Comparison of ENCODE assay signal across 8 cellular contexts in genomic region chr19:43754562-43755255, GRCh38. TPM values are rescaled to one million over a fixed set of nuclear protein-coding genes. Genes with fewer than 3 reads are reported as not detected.
DNase-seq lines count a peak whose midpoint lies in the region; ATAC-seq and TF ChIP-seq lines count a peak whose summit lies in the region.

SMG9 (minus strand) TSS chr19:43754962; CDS start chr19:43750741, 4,221 bp downstream.

- H3K9me3 ChIP-seq in upper lobe of left lung, result no peaks in the 10 kb centered on the region

- H3K4me3 ChIP-seq in upper lobe of left lung, result peak within 1 kb of the TSS; percentile 62 to 81 (median 68)

- TF ChIP-seq EP300 in upper lobe of left lung (IDR thresholded peaks at IDR 0.05), result peak in 1 of 4 donors; percentile 3

- H3K27me3 ChIP-seq in upper lobe of left lung, result no peaks in the 10 kb centered on the region

- DNase-seq in GM13977 (ENCODE audit: low spot score), result peak; percentile 93
- peak; percentile 95 for DNase-seq in NCI-H1694 (lab: John Stamatoyannopoulos, UW)
- DNase-seq in amniotic epithelial cell (ENCODE audit: low read depth), result peak; percentile 92
- DNase-seq in left cardiac atrium, result peak; percentile 99
- DNase-seq in posterior vena cava (ENCODE audit: low spot score), result peak; percentile 100
- DNase-seq in upper lobe of left lung, result peak; percentile 97 to 99

- H3K36me3 ChIP-seq in upper lobe of left lung, result peaks cover 0 to 15% (median 10%) of the 10 kb centered on the region in 4 donors

- WGBS in upper lobe of left lung, 2 donors, result 0 to 1% methylated on average over 42 to 58 of the region's 70 CpGs

- H3K4me1 ChIP-seq in upper lobe of left lung, result peaks cover 23 to 42% (median 28%) of the 10 kb centered on the region in 4 donors

- TF ChIP-seq POLR2A in upper lobe of left lung (IDR thresholded peaks at IDR 0.05), result peak; percentile 78 to 91 (median 82)

- no peak for TF ChIP-seq CTCF in GM13977 (IDR thresholded peaks at IDR 0.05; ENCODE audit: extremely low read depth, insufficient read depth, missing control alignments)
- peak in 2 of 6 experiments; percentile 25 to 29 for TF ChIP-seq CTCF in upper lobe of left lung (IDR thresholded peaks at IDR 0.05)

- ATAC-seq in HG02884 (IDR thresholded peaks at IDR 0.05; ENCODE audit: unreplicated experiment) (peak; percentile 55), left cardiac atrium (peak; percentile 94 to 95), upper lobe of left lung (ENCODE audit: low FRiP score in 2 of 2) (peak; percentile 93 to 96)

- intact Hi-C loops in T-helper 1 cell treated with Interleukin-12 subunit alpha and Interleukin-12 subunit beta and Interleukin-4 antibody, amounts not matched to agents 30 ng/mL and 1 ng/mL, for 36 hours (cut with micrococcal nuclease), result loop anchor here (1.0 to 10.0 kb wide), 16 partner anchors 9 to 1140 kb away; partner anchors contain the start of genes IRGQ, PHLDB3, PINLYP and TOMM40
- intact Hi-C loops in left cardiac atrium (cut with DNase I), result no loop called here
- intact Hi-C loops in posterior vena cava (cut with DNase I), result no loop called here

- H3K27ac ChIP-seq in upper lobe of left lung, result peak within 1 kb of the TSS; percentile 96 to 99 (median 98)

- in situ Hi-C loops in GM13977 (cut with MboI; ENCODE audit: low pct_unique_long_range_greater_than_20kb, low sequenced_read_pairs, unreplicated experiment), result no loop called here

RNA-seq across cellular contexts. Expression of gene SMG9, which starts in this region (rescaled TPM):
- total RNA-seq in T-helper 1 cell treated with Interleukin-12 subunit alpha and Interleukin-12 subunit beta and Interleukin-4 antibody, amounts not matched to agents 30 ng/mL and 1 ng/mL, for 36 hours, result 77.2 and 82.8 TPM in 2 replicates
- total RNA-seq in left cardiac atrium, result 10 to 100 TPM; 19.4 to 22.1 TPM
- total RNA-seq in posterior vena cava, result 10 to 100 TPM; 35.3 to 40.4 TPM
- total RNA-seq in upper lobe of left lung, result 100 to 1,000 TPM in 1 of 6 donors, 10 to 100 TPM in 5; 23.0 to 119 (median 52.9) TPM

Comparison
In these comparisons a context has a peak if more than half of its experiments do, and no peak if none do; other contexts are left out.
1. Peak in every context shown above with its lines: DNase-seq, ATAC-seq, H3K4me3 ChIP-seq and H3K27ac ChIP-seq.